ENCODE assay signal across 8 cellular contexts in the genomic region with DNA sequence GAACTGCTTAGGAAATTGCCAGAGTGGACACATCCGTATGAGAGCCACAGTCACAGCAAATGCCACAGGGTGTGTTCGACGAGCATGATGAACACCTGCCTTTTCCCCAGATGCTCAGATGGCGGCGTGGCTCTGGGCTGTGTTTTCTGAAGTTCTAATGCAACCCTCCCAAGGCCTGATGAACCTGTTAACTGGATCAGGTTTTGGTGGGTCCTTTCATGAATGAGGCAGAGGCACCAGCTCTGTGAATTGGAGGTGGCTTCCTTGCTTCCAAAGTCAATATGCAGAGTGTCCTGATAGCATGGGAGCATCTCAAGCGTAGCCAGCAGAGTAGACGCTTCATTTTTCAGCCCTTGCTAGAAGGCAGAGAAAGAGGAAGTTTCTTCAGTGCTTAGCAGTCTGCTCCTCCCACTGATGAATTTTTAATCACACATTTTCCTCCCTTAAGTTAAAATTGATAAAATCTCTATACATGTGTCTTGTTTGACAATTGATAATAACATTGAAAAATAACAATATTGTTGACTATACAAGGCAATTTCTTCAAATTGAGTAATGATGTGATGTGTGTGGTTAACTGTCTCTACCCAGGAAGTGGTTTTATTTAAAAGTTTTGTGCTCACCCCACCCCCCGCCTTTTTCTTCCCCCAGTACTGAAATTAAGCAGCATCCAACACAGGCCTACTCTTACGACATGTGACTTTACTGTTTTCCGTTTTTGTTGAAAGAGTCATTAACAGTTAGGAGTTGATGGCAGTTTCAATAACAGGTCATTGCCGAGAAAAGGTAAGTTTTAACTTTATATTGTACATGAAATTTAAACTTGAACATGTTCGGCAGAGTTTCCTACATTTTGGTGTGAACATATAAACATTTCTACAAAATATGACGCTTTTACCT.
A peak's percentile ranks its signal among the peaks of the same experiment; 100 is the strongest.
DNase-seq lines count a peak whose midpoint lies in the region; ATAC-seq, FAIRE-seq and TF ChIP-seq lines count a peak whose summit lies in the region.

A gene (plus strand): TSS at position 739 of the 900 bp plus-strand sequence.

- ATAC-seq in GM19438 (IDR thresholded peaks at IDR 0.05; ENCODE audit: low read depth, unreplicated experiment) (peak; percentile 91), HG03558 (IDR thresholded peaks at IDR 0.05; ENCODE audit: extremely low read depth, unreplicated experiment) (peak; percentile 71)

- peak; percentile 74 for TF ChIP-seq POLR2A in erythroblast (IDR thresholded peaks at IDR 0.05; ENCODE audit: low read length)

- H3K9me3 ChIP-seq in BLaER1 treated with 17β-estradiol and CSF1 and Interleukin-3, amounts not matched to agents 10 nM and 100 nM (replicated peaks in 1 of 11) = peaks cover 0 to 9% (median 4%) of the 10 kb centered on the region in 11 experiments; a peak in 6 of 22 replicates

- H3K4me3 ChIP-seq in BLaER1 treated with 17β-estradiol and CSF1 and Interleukin-3, amounts not matched to agents 10 nM and 100 nM = peak within 1 kb of the TSS; percentile 49 to 69 (median 64)

- peaks cover 35 to 74% (median 47%) of the 10 kb centered on the region in 10 experiments for H3K4me1 ChIP-seq in BLaER1 treated with 17β-estradiol and CSF1 and Interleukin-3, amounts not matched to agents 10 nM and 100 nM

- H3K27me3 ChIP-seq in BLaER1 treated with 17β-estradiol and CSF1 and Interleukin-3, amounts not matched to agents 10 nM and 100 nM = no peaks in the 10 kb centered on the region

- no peak for FAIRE-seq in RCC 7860 (lab: Jason Lieb, UNC)

- peak within 1 kb of the TSS; percentile 73 to 82 (median 77) for H3K9ac ChIP-seq in BLaER1 treated with 17β-estradiol and CSF1 and Interleukin-3, amounts not matched to agents 10 nM and 100 nM

- H3K27ac ChIP-seq in BLaER1 treated with 17β-estradiol and CSF1 and Interleukin-3, amounts not matched to agents 10 nM and 100 nM = peak within 1 kb of the TSS; percentile 70 to 91 (median 88)

- H3K4me2 ChIP-seq in BLaER1 treated with 17β-estradiol and CSF1 and Interleukin-3, amounts not matched to agents 10 nM and 100 nM = peak within 1 kb of the TSS; percentile 74 to 90 (median 80)

- no peaks in the 10 kb centered on the region; a peak in 3 of 22 replicates for H4K20me1 ChIP-seq in BLaER1 treated with 17β-estradiol and CSF1 and Interleukin-3, amounts not matched to agents 10 nM and 100 nM

- H3K36me3 ChIP-seq in BLaER1 treated with 17β-estradiol and CSF1 and Interleukin-3, amounts not matched to agents 10 nM and 100 nM = peaks cover 0 to 10% (median 4%) of the 10 kb centered on the region in 11 experiments; a peak in 6 of 22 replicates

- DNase-seq in activated CD4-positive, alpha-beta T cell treated with anti-CD3 and anti-CD28 coated beads for 24 hours (ENCODE audit: low read depth in 2 of 2) = peak; percentile 44 to 59
- peak; percentile 78 to 83 for DNase-seq in erythroblast (lab: John Stamatoyannopoulos, UW)
- DNase-seq in stimulated activated CD4-positive, alpha-beta T cell treated with anti-CD3 and anti-CD28 coated beads, TNF-alpha, amount 100 ng/mL, for 24 hours (ENCODE audit: low read depth in 3 of 3) = peak; percentile 41 to 63 (median 45)
- no peak for DNase-seq in RCC 7860 (ENCODE audit: low spot score)
- DNase-seq in DMS153 (lab: John Stamatoyannopoulos, UW) = no peak

Comparison
In these comparisons a context has a peak if more than half of its experiments do, and no peak if none do; other contexts are left out.
1. DNase-seq: peak in activated CD4-positive, alpha-beta T cell treated with anti-CD3 and anti-CD28 coated beads for 24 hours (2 of 2), erythroblast (2 of 2) and stimulated activated CD4-positive, alpha-beta T cell treated with anti-CD3 and anti-CD28 coated beads, TNF-alpha, amount 100 ng/mL, for 24 hours (3 of 3); none in RCC 7860 (single experiment) and DMS153 (single experiment).